In genomic region chr7:120272261-120272895, GRCh38 we compare ENCODE assay signal across 8 cellular contexts. TPM values are rescaled to one million over a fixed set of nuclear protein-coding genes. Genes with fewer than 3 reads are reported as not detected.
DNase-seq lines count a peak whose midpoint lies in the region; ATAC-seq and TF ChIP-seq lines count a peak whose summit lies in the region.

No MANE protein-coding gene starts in this region.

- H3K36me3 ChIP-seq in Caco-2 (ENCODE audit: control insufficient read depth, insufficient read depth, low read length) (no peaks in the 10 kb centered on the region), iPS DF 6.9 (ENCODE audit: control insufficient read depth, insufficient read depth, low read length) (no peaks in the 10 kb centered on the region), skeletal muscle satellite cell (ENCODE audit: insufficient read depth, low read length) (no peaks in the 10 kb centered on the region)

- no peak overlapping the region for H3K27ac Mint-ChIP-seq in Caco-2 (ENCODE audit: unreplicated experiment)

- H3K4me3 ChIP-seq in Caco-2 (ENCODE audit: low read depth, low read length) (peak overlapping the region; percentile 14; the same call in 1 of the 2 replicates), iPS DF 6.9 (ENCODE audit: low read length) (peak overlapping the region; percentile 77; the same call in 1 of the 2 replicates), skeletal muscle satellite cell (ENCODE audit: low read length) (peak overlapping the region; percentile 73)

- no CpG with 5 or more reads among the region's 29 CpGs for WGBS in iPS DF 6.9 (ENCODE audit: insufficient coverage, insufficient read length)

- H3K4me1 Mint-ChIP-seq in Caco-2 (ENCODE audit: low read depth, unreplicated experiment) = peaks cover 8% of the 10 kb centered on the region

- H3K9ac ChIP-seq in skeletal muscle satellite cell (ENCODE audit: low read depth, low read length) = peak overlapping the region; percentile 58

- intact Hi-C loops in Caco-2 (cut with micrococcal nuclease; ENCODE audit: unreplicated experiment) = loop anchor here (1.0 kb wide), 2 partner anchors 337 to 1002 kb away; no protein-coding TSS in a partner anchor

- no peaks in the 10 kb centered on the region for H3K9me3 ChIP-seq in Caco-2
- no peaks in the 10 kb centered on the region for H3K9me3 ChIP-seq in iPS DF 6.9 (ENCODE audit: control insufficient read depth, insufficient read depth, low read length)
- H3K9me3 ChIP-seq in skeletal muscle satellite cell (replicated peaks; ENCODE audit: low read length) = no peaks in the 10 kb centered on the region

- H3K27me3 ChIP-seq in Caco-2 (replicated peaks; ENCODE audit: control insufficient read depth, insufficient read depth, low read length) = no peaks in the 10 kb centered on the region; the same call in 1 of the 2 replicates
- no peaks in the 10 kb centered on the region for H3K27me3 ChIP-seq in iPS DF 6.9 (ENCODE audit: control insufficient read depth, insufficient read depth, low read length)
- H3K27me3 ChIP-seq in skeletal muscle satellite cell (ENCODE audit: control insufficient read depth, insufficient read depth, low read length) = no peaks in the 10 kb centered on the region

- H3K27me3 Mint-ChIP-seq in Caco-2 (ENCODE audit: insufficient read depth, unreplicated experiment) = peaks cover 27% of the 10 kb centered on the region

- DNase-seq in Caco-2 (peak; percentile 32 to 36), NCI-H226 (peak; percentile 48), astrocyte of the hippocampus (ENCODE audit: low read depth, low spot score) (peak; percentile 55), iPS DF 6.9 (ENCODE audit: low read depth, low spot score) (no peak), T-helper 9 cell (no peak)

- TF ChIP-seq CTCF in Caco-2 (IDR thresholded peaks at IDR 0.05; ENCODE audit: insufficient read depth in 1 of 2, low read depth in 1 of 2, low read length in 1 of 2, severe bottlenecking in 1 of 2, unreplicated experiment in 1 of 2) = peak; percentile 66 to 71

- peak overlapping the region; percentile 75 for H3K4me3 Mint-ChIP-seq in Caco-2 (ENCODE audit: unreplicated experiment)

- H3K4me1 ChIP-seq in Caco-2 (no peaks in the 10 kb centered on the region), iPS DF 6.9 (ENCODE audit: control insufficient read depth, insufficient read depth, low read length) (peaks cover 4% of the 10 kb centered on the region), skeletal muscle satellite cell (ENCODE audit: control insufficient read depth, insufficient read depth, low read length) (peaks cover 3% of the 10 kb centered on the region)

- no TSS peak for BruUV-seq in Caco-2 (replicated peaks; lab: Mats Ljungman, UMichigan)

- no peaks in the 10 kb centered on the region for H3K9me3 Mint-ChIP-seq in Caco-2 (ENCODE audit: unreplicated experiment)

- H3K4me2 ChIP-seq in skeletal muscle satellite cell (ENCODE audit: low read length) = peak overlapping the region; percentile 99

- peak; percentile 39 for ATAC-seq in GM19023 (IDR thresholded peaks at IDR 0.05; ENCODE audit: unreplicated experiment)
- peak; percentile 48 for ATAC-seq in HG03196 (IDR thresholded peaks at IDR 0.05; ENCODE audit: unreplicated experiment)

- CTCF ChIA-PET in Caco-2 (lab: Charles Lee) = no interaction called here

- no peak overlapping the region for H3K27ac ChIP-seq in iPS DF 6.9 (ENCODE audit: low read length)

- POLR2A ChIA-PET in Caco-2 (lab: Charles Lee) = no interaction called here

- H3K36me3 Mint-ChIP-seq in Caco-2 (ENCODE audit: insufficient read depth, unreplicated experiment) = no peaks in the 10 kb centered on the region

RNA-seq across cellular contexts. Expression of gene KCND2, which starts 0.6 kb away (rescaled TPM):
- total RNA-seq in Caco-2 (2022) = not detected in 2 replicates
- total RNA-seq in skeletal muscle satellite cell (2012; rRNA removed) = 2.2 and 2.5 TPM in 2 replicates

Comparison
In these comparisons a context has a peak if more than half of its experiments do, and no peak if none do; other contexts are left out.
1. DNase-seq: peak in Caco-2 (2 of 2), NCI-H226 (single experiment) and astrocyte of the hippocampus (single experiment); none in iPS DF 6.9 (single experiment) and T-helper 9 cell (single experiment).
2. H3K4me3 ChIP-seq: peak in every context shown above with its lines; median percentile 77 in iPS DF 6.9; 73 in skeletal muscle satellite cell; 14 in Caco-2.